22 cellular contexts compared by ENCODE assay signal in the genomic region with DNA sequence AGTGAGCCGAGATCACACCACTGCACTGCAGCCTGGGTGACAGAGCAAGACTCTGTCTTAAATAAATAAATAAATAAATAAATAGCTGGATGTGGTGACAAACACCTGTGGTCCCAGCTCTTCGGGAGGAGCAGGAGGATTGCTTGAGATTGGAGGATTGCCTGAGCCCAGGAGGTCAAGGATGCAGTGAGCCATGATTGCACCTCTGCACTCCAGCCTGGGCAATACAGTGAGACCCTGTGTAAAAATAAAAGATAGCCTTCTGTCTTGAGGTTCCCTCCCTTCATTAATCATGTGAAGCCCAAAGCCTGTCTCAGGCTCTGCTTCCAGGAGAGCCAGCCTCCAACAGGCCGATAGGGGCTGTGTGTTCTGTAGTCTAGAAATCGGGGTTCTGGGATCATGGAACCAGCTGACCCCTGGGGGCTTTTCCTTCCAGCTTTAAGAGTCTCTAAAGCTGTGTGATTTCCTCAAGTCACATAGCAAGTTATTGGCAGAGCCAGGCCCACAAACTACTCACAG. TPM values are rescaled to one million over a fixed set of nuclear protein-coding genes. Genes with fewer than 3 reads are reported as not detected.
A peak's percentile ranks its signal among the peaks of the same experiment; 100 is the strongest.
DNase-seq lines count a peak whose midpoint lies in the region; ATAC-seq and TF ChIP-seq lines count a peak whose summit lies in the region.
"Had no signal": no experiment of that assay in that cellular context is flagged by ENCODE, and none has a peak within 500 bp of the region (broad histone marks: within the 10 kb centered on the region; RNA-seq: fewer than 3 reads in every experiment).

No MANE protein-coding gene starts in this region.

- H4K8ac ChIP-seq in mesenchymal stem cell (ENCODE audit: low read length): no peak overlapping the region

- peak; percentile 39 for DNase-seq in GM23338 (ENCODE audit: low spot score)
- no peak for DNase-seq in WTC11 (ENCODE audit: low spot score)
- DNase-seq in sciatic nerve (ENCODE audit: low spot score): peak; percentile 8
- DNase-seq in DMS79 treated with DMSO at 0.1 percent for 48 hours (lab: John Stamatoyannopoulos, UW): no peak
- no peak for DNase-seq in mesenchymal stem cell
- no peak for DNase-seq in NCI-H1694 (lab: John Stamatoyannopoulos, UW)
- no peak for DNase-seq in H7
- DNase-seq: 8988T; ACHN; BE2C; Caco-2; Calu3; CD4-positive, alpha-beta T cell; CD8-positive, alpha-beta T cell; DND-41; EL; GDM1 had no signal

- 77% methylated on average over 3 of the region's 4 CpGs for WGBS in mesenchymal stem cell

- no peak overlapping the region for H3K18ac ChIP-seq in mesenchymal stem cell (ENCODE audit: low read depth in 1 of 2, low read length in 2 of 2)

- no peaks in the 10 kb centered on the region for H3K9me3 Mint-ChIP-seq in GM23338
- no peaks in the 10 kb centered on the region for H3K9me3 Mint-ChIP-seq in WTC11
- H3K9me3 Mint-ChIP-seq: CD4-positive, alpha-beta T cell; CD8-positive, alpha-beta T cell had no signal

- H2AFZ ChIP-seq in GM23338 (no peak overlapping the region), mesenchymal stem cell (ENCODE audit: low read depth, low read length) (no peak overlapping the region)

- H2BK120ac ChIP-seq in mesenchymal stem cell (ENCODE audit: low read depth, low read length): no peak overlapping the region

- no peak overlapping the region for H3K4ac ChIP-seq in mesenchymal stem cell (ENCODE audit: low read depth in 1 of 2, low read length in 2 of 2)

- H3K27me3 Mint-ChIP-seq in GM23338 (ENCODE audit: insufficient read depth, low read depth, poor library complexity) (peaks cover 20% of the 10 kb centered on the region), WTC11 (ENCODE audit: low read depth) (peaks cover 12% of the 10 kb centered on the region)
- H3K27me3 Mint-ChIP-seq: CD4-positive, alpha-beta T cell had no signal

- H3K79me1 ChIP-seq in mesenchymal stem cell (replicated peaks; ENCODE audit: low read length, poor library complexity, severe bottlenecking): no peaks in the 10 kb centered on the region

- H3K4me3 Mint-ChIP-seq in GM23338 (no peak overlapping the region), WTC11 (no peak overlapping the region)
- H3K4me3 Mint-ChIP-seq: CD4-positive, alpha-beta T cell; CD8-positive, alpha-beta T cell had no signal

- peaks cover 44% of the 10 kb centered on the region for H3F3A ChIP-seq in GM23338 (replicated peaks; ENCODE audit: low read depth)

- H3K4me1 ChIP-seq in GM23338 (ENCODE audit: insufficient read depth): peaks cover 20% of the 10 kb centered on the region
- H3K4me1 ChIP-seq in HEK293 (ENCODE audit: control insufficient read depth, insufficient read depth, low read length): no peaks in the 10 kb centered on the region
- H3K4me1 ChIP-seq in mesenchymal stem cell (ENCODE audit: control insufficient read depth, insufficient read depth, low read depth, low read length): no peaks in the 10 kb centered on the region
- H3K4me1 ChIP-seq: BLaER1 had no signal

- H4K91ac ChIP-seq in mesenchymal stem cell (ENCODE audit: low read length): no peak overlapping the region

- H3K27ac ChIP-seq in GM23338 (ENCODE audit: low read depth): no peak overlapping the region
- H3K27ac ChIP-seq in HEK293 (ENCODE audit: extremely low read depth, low read depth, low read length): no peak overlapping the region
- H3K27ac ChIP-seq in mesenchymal stem cell (ENCODE audit: low read length, poor library complexity, severe bottlenecking): no peak overlapping the region
- H3K27ac ChIP-seq: BLaER1, C4-2B had no signal

- no peaks in the 10 kb centered on the region for H3K9me3 ChIP-seq in HEK293 (ENCODE audit: control insufficient read depth, insufficient read depth, low read depth, low read length)
- H3K9me3 ChIP-seq in mesenchymal stem cell (ENCODE audit: control insufficient read depth, low read length): no peaks in the 10 kb centered on the region
- H3K9me3 ChIP-seq: BE2C, BLaER1, Caco-2 had no signal

- POLR2A ChIA-PET in HEK293 (lab: Yijun Ruan, JAX) (no interaction called here), WTC11 (lab: Charles Lee) (interaction anchor here (1.0 kb wide), 1 partner anchor 23 kb away, joined by 3 read pairs; no protein-coding TSS in a partner anchor)

- H3K4me1 Mint-ChIP-seq in GM23338: peaks cover 15% of the 10 kb centered on the region
- peaks cover 34% of the 10 kb centered on the region for H3K4me1 Mint-ChIP-seq in WTC11

- no peak overlapping the region for H3K14ac ChIP-seq in mesenchymal stem cell (ENCODE audit: low read length in 2 of 2)

- H3K27me3 ChIP-seq in GM23338 (ENCODE audit: insufficient read depth) (0 out of 2 replicates have a peak, but pooled peaks cover 6% of the 10 kb centered on the region), mesenchymal stem cell (ENCODE audit: control insufficient read depth in 1 of 2, insufficient read depth in 1 of 2, low read length in 2 of 2) (no peaks in the 10 kb centered on the region), H7 (ENCODE audit: control insufficient read depth, insufficient read depth, low read length) (no peaks in the 10 kb centered on the region)
- H3K27me3 ChIP-seq: BE2C, BLaER1 had no signal

- no peaks in the 10 kb centered on the region for H3K9me2 ChIP-seq in GM23338 (ENCODE audit: insufficient read depth)

- no peak overlapping the region for H3K23ac ChIP-seq in mesenchymal stem cell (ENCODE audit: low read length in 2 of 2)

- H2AK5ac ChIP-seq in mesenchymal stem cell (ENCODE audit: low read length, severe bottlenecking): no peak overlapping the region

- ATAC-seq in GM23338: no peak; the same call in 2 of the 3 replicates
- no peak for ATAC-seq in WTC11
- no peak for ATAC-seq in sciatic nerve
- ATAC-seq: CD8-positive, alpha-beta T cell; GM12878 had no signal

- TF ChIP-seq CTCF in GM23338 (conservative IDR thresholded peaks at IDR 0.05; ENCODE audit: low read depth in 2 of 2) (no peak), HEK293 (tag by site-specific recombination; IDR thresholded peaks at IDR 0.05) (no peak), WTC11 (IDR thresholded peaks at IDR 0.05) (no peak)

- H3K27ac Mint-ChIP-seq in GM23338 (no peak overlapping the region), WTC11 (no peak overlapping the region)
- H3K27ac Mint-ChIP-seq: CD4-positive, alpha-beta T cell; CD8-positive, alpha-beta T cell had no signal

- peaks cover 2% of the 10 kb centered on the region; the same call in 1 of the 2 replicates for H3K79me2 ChIP-seq in GM23338 (replicated peaks; ENCODE audit: insufficient read depth)

- H3K36me3 ChIP-seq in GM23338 (ENCODE audit: insufficient read depth) (peaks cover 25% of the 10 kb centered on the region), HEK293 (ENCODE audit: control insufficient read depth in 2 of 2, insufficient read depth in 1 of 2, low read length in 2 of 2) (no peaks in the 10 kb centered on the region), mesenchymal stem cell (ENCODE audit: control insufficient read depth in 1 of 2, insufficient read depth in 2 of 2, low read depth in 1 of 2, low read length in 2 of 2) (no peaks in the 10 kb centered on the region), H7 (replicated peaks; ENCODE audit: control insufficient read depth, insufficient read depth, low read length) (peaks cover 8% of the 10 kb centered on the region)
- H3K36me3 ChIP-seq: BE2C, BLaER1 had no signal

- peaks cover 7% of the 10 kb centered on the region for H4K20me1 ChIP-seq in GM23338 (replicated peaks; ENCODE audit: insufficient read depth)
- H4K20me1 ChIP-seq: BLaER1 had no signal

- H3K4me3 ChIP-seq in GM23338 (no peak overlapping the region), HEK293 (ENCODE audit: low read depth, low read length) (no peak overlapping the region), mesenchymal stem cell (ENCODE audit: insufficient read depth in 1 of 2, low read depth in 1 of 2, low read length in 2 of 2) (no peak overlapping the region), H7 (ENCODE audit: insufficient read depth, low read depth, low read length) (no peak overlapping the region)
- H3K4me3 ChIP-seq: BLaER1, GM12878 had no signal

- H2BK15ac ChIP-seq in mesenchymal stem cell (ENCODE audit: low read depth, poor library complexity, severe bottlenecking): no peak overlapping the region

- H3K9ac ChIP-seq in mesenchymal stem cell (ENCODE audit: low read length): no peak overlapping the region
- H3K9ac ChIP-seq: BLaER1 had no signal

- no peak overlapping the region for H3K4me2 ChIP-seq in GM23338
- no peak overlapping the region for H3K4me2 ChIP-seq in mesenchymal stem cell (ENCODE audit: low read length, poor library complexity, severe bottlenecking)
- H3K4me2 ChIP-seq: BLaER1 had no signal

- H2BK12ac ChIP-seq in mesenchymal stem cell (ENCODE audit: low read length in 2 of 2): no peak overlapping the region

- no peak overlapping the region for H2BK5ac ChIP-seq in mesenchymal stem cell (ENCODE audit: low read depth, low read length, poor library complexity, severe bottlenecking)

- CTCF ChIA-PET in HEK293 (lab: Yijun Ruan, JAX) (interaction anchor here (0.8 kb wide), 1 partner anchor 42 kb away, joined by 3 read pairs; no protein-coding TSS in a partner anchor), WTC11 (lab: Charles Lee) (interaction anchor here (0.9 to 3.7 kb wide), 9 partner anchors 23 to 242 kb away, joined by 3 to 22 read pairs (median 4); no protein-coding TSS in a partner anchor)

- H3K36me3 Mint-ChIP-seq in GM23338 (ENCODE audit: low read depth): peaks cover 44% of the 10 kb centered on the region
- peaks cover 32% of the 10 kb centered on the region for H3K36me3 Mint-ChIP-seq in WTC11
- H3K36me3 Mint-ChIP-seq: CD8-positive, alpha-beta T cell had no signal

- intact Hi-C loops in sciatic nerve (cut with DNase I): no loop called here

TF ChIP-seq in GM23338, 12 proteins besides CTCF, POLR2A, EP300 and RAD21:
- TF ChIP-seq POLR2AphosphoS5 (IDR thresholded peaks at IDR 0.05; ENCODE audit: low read depth) (peak; percentile 49; the same call in 1 of the 2 replicates), ZNF114 (CRISPR knock-in tag; IDR thresholded peaks at IDR 0.05) (no peak)

TF ChIP-seq in HEK293, 187 proteins besides CTCF, POLR2A, EP300 and RAD21 (continues in another document):
- peak; percentile 52; the same call in 1 of the 2 replicates for TF ChIP-seq ZNF121 (tag by site-specific recombination; IDR thresholded peaks at IDR 0.05)

TF ChIP-seq in WTC11, 78 proteins besides CTCF, POLR2A, EP300 and RAD21 (continues in another document):
- TF ChIP-seq JAZF1 (CRISPR knock-in tag; IDR thresholded peaks at IDR 0.05): no peak
- no peak for TF ChIP-seq ZBTB21 (CRISPR knock-in tag; IDR thresholded peaks at IDR 0.05; ENCODE audit: borderline replicate concordance)

RNA-seq across cellular contexts. Expression of gene IL34, which starts 34.5 kb away (rescaled TPM):
- 4.6 and 6.6 TPM in 2 replicates for total RNA-seq in GM23338 (2014; rRNA removed; shearing (Covaris generic))
- 3.1 and 4.3 TPM in 2 replicates for polyA plus RNA-seq in GM23338 (2016; fragmentation: Nextera tagmentation; extraction: Ambion mirVana)
- total RNA-seq in WTC11 (2021): 6.0 to 8.8 TPM (median 7.5 TPM) in 3 replicates
- 64.0 TPM for total RNA-seq in sciatic nerve
- polyA plus RNA-seq in mesenchymal stem cell (2013, experiment 1 of 2): 0.15 TPM
- polyA plus RNA-seq in mesenchymal stem cell (2013, experiment 2 of 2): 0.11 TPM
- 8.5 and 8.8 TPM in 2 replicates for total RNA-seq in H7 (2014; rRNA removed; shearing (Covaris generic))
- total RNA-seq: A673, GM12878 had no signal

Comparison
In these comparisons a context has a peak if more than half of its experiments do, and no peak if none do; other contexts are left out.
1. DNase-seq: peak in GM23338 (single experiment) and sciatic nerve (single experiment); none in WTC11 (single experiment), DMS79 treated with DMSO at 0.1 percent for 48 hours (single experiment), mesenchymal stem cell (single experiment), NCI-H1694 (single experiment) and H7 (single experiment).